In the genomic region with DNA sequence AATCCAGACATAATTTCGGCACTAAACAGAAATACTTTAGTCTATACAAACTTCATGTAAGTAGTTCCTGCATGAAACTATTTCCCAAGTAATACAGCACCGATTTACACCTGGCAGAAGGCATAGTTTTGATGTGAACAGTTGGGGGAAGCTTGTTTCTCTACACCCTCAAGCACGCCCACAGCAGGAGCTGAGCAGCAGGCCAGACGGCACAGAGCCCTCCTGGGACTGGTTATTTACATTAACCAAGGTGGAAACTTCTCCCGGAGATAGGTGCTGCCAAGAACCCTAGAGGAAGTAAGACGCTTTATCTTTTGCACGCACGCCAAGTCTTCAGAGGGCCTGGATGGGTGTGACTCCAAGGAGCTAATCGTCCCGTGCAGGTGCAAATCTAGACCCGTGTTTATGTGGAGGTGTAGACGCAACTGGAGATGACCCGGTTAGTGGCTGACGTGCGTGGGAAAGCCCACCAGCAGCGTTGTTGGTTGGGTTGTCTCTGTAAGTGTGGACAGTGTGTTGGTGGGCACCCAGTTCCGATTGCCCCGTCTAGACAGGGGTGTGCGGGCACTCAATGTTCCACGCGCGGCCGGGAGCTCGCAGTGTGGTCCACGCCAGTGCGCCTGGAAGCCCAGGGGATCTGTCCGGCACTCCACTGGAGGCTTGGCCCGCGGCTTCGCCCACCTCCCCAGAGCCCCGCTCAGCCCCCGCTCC, we compare ENCODE assay signal across 8 cellular contexts. TPM values are rescaled to one million over a fixed set of nuclear protein-coding genes. Genes with fewer than 3 reads are reported as not detected.
DNase-seq lines count a peak whose midpoint lies in the region; ATAC-seq lines count a peak whose summit lies in the region.

No MANE protein-coding gene starts in this region.

- intact Hi-C loops in left colon (cut with DNase I, micrococcal nuclease) = no loop called here

- ATAC-seq in GM18499 (IDR thresholded peaks at IDR 0.05; ENCODE audit: insufficient read depth, unreplicated experiment) = peak; percentile 40
- peak; percentile 50 for ATAC-seq in HG02840 (IDR thresholded peaks at IDR 0.05; ENCODE audit: low FRiP score, unreplicated experiment)
- ATAC-seq in activated CD4-positive, CD25-positive, alpha-beta regulatory T cell treated with anti-CD3 and anti-CD28 coated beads, Interleukin-2, amount 50 U/mL, for 24 hours = peak; percentile 25 to 30
- ATAC-seq in left colon = peak; percentile 76

- DNase-seq in NCI-H1930 (lab: John Stamatoyannopoulos, UW) (peak; percentile 25 to 40), caudate nucleus (lab: John Stamatoyannopoulos, UW) (peak in 26 of 61 donors; percentile 6 to 76 (median 46)), left colon (peak; percentile 84 to 93), SHP77 treated with DMSO at 0.1 percent for 48 hours (lab: John Stamatoyannopoulos, UW) (no peak)
- DNase-seq in stimulated activated CD4-positive, alpha-beta T cell treated with anti-CD3 and anti-CD28 coated beads, Interleukin-2, amount 100 ng/mL, for 24 hours = peak; percentile 35 to 54

- peak overlapping the region; percentile 93 for H3K27ac ChIP-seq in caudate nucleus (ENCODE audit: low read depth, low read length)

RNA-seq across cellular contexts. Expression of a gene that starts 0.8 kb away (rescaled TPM):
- 10 to 100 TPM; 22.1 to 46.5 TPM for total RNA-seq in left colon

RNA-seq across cellular contexts. Expression of a gene that starts 53.9 kb away (rescaled TPM):
- total RNA-seq in left colon = 10 to 100 TPM; 74.0 to 90.1 TPM

RNA-seq across cellular contexts. Expression of a gene that starts 55.8 kb away (rescaled TPM):
- total RNA-seq in left colon = 1 to 10 TPM; 8.1 to 8.9 TPM
